In genomic region chr1:235417101-235417697, GRCh38 we compare ENCODE assay signal across 8 cellular contexts. TPM values are rescaled to one million over a fixed set of nuclear protein-coding genes. Genes with fewer than 3 reads are reported as not detected.
DNase-seq lines count a peak whose midpoint lies in the region; ATAC-seq and TF ChIP-seq lines count a peak whose summit lies in the region.

No MANE protein-coding gene starts in this region.

- H3K27me3 Mint-ChIP-seq in naive thymus-derived CD4-positive, alpha-beta T cell = no peaks in the 10 kb centered on the region

- no peak overlapping the region for H2AFZ ChIP-seq in OCI-LY1 (ENCODE audit: low read length)

- H3K9me3 Mint-ChIP-seq in naive thymus-derived CD4-positive, alpha-beta T cell = no peaks in the 10 kb centered on the region

- H3K36me3 ChIP-seq in OCI-LY1 (ENCODE audit: insufficient read depth, low read length) = peaks cover 13% of the 10 kb centered on the region; the same call in 1 of the 2 replicates
- H3K36me3 ChIP-seq in naive thymus-derived CD4-positive, alpha-beta T cell (ENCODE audit: control insufficient read depth in 2 of 3, insufficient read depth in 3 of 3, low read length in 3 of 3) = peaks cover 0 to 8% (median 0%) of the 10 kb centered on the region in 3 experiments

- H3K36me3 Mint-ChIP-seq in naive thymus-derived CD4-positive, alpha-beta T cell = peaks cover 0 to 13% (median 4%) of the 10 kb centered on the region in 5 donors

- H3K9me2 ChIP-seq in OCI-LY1 (ENCODE audit: low read depth, low read length) = no peaks in the 10 kb centered on the region

- H3K79me2 ChIP-seq in OCI-LY1 (ENCODE audit: insufficient read depth, low read length) = no peaks in the 10 kb centered on the region

- no peak overlapping the region for H3K4me3 Mint-ChIP-seq in naive thymus-derived CD4-positive, alpha-beta T cell

- no peak overlapping the region for H3K27ac Mint-ChIP-seq in naive thymus-derived CD4-positive, alpha-beta T cell

- peaks cover 11% of the 10 kb centered on the region for H3K4me1 ChIP-seq in OCI-LY1 (ENCODE audit: insufficient read depth, low read length, severe bottlenecking)
- H3K4me1 ChIP-seq in naive thymus-derived CD4-positive, alpha-beta T cell (ENCODE audit: control insufficient read depth in 2 of 2, insufficient read depth in 2 of 2, low read length in 2 of 2) = no peaks in the 10 kb centered on the region

- no peak overlapping the region for H3K9ac ChIP-seq in OCI-LY1 (ENCODE audit: low read length)

- H3F3A ChIP-seq in OCI-LY1 (ENCODE audit: insufficient read depth, low read length) = 0 out of 2 replicates have a peak, but pooled peaks cover 3% of the 10 kb centered on the region

- intact Hi-C loops in naive thymus-derived CD4-positive, alpha-beta T cell (cut with micrococcal nuclease) = loop anchor here (1.0 to 2.0 kb wide), 9 partner anchors 50 to 930 kb away; partner anchors contain the start of genes RBM34 (in 2 of the 2), ARID4B (in 1 of the 2), GGPS1 (in 1 of the 2) and TBCE (in 1 of the 2)

- ATAC-seq in naive thymus-derived CD4-positive, alpha-beta T cell = peak; percentile 83
- ATAC-seq in GM21381 (IDR thresholded peaks at IDR 0.05; ENCODE audit: unreplicated experiment) = no peak

- H3K4me2 ChIP-seq in OCI-LY1 (ENCODE audit: low read length) = no peak overlapping the region

- CTCF ChIA-PET in naive thymus-derived CD4-positive, alpha-beta T cell (lab: Charles Lee) = interaction anchor here (0.6 to 3.1 kb wide), 30 partner anchors 9 to 1034 kb away, joined by 3 to 41 read pairs (median 5); partner anchors contain the start of genes B3GALNT2 and TBCE

- no peaks in the 10 kb centered on the region for H4K20me1 ChIP-seq in OCI-LY1 (ENCODE audit: insufficient read depth, low read length)

- H3K9me3 ChIP-seq in OCI-LY1 (ENCODE audit: low read length) = no peaks in the 10 kb centered on the region
- H3K9me3 ChIP-seq in naive thymus-derived CD4-positive, alpha-beta T cell (ENCODE audit: control insufficient read depth in 2 of 3, low read length in 3 of 3) = no peaks in the 10 kb centered on the region

- H3K4me3 ChIP-seq in HFF-Myc (replicated peaks; ENCODE audit: low read depth, low read length) (no peak overlapping the region), OCI-LY1 (ENCODE audit: low read depth, low read length, poor library complexity, severe bottlenecking) (no peak overlapping the region)
- H3K4me3 ChIP-seq in naive thymus-derived CD4-positive, alpha-beta T cell (ENCODE audit: low read length) = no peak overlapping the region

- peaks cover 0 to 15% (median 5%) of the 10 kb centered on the region in 7 donors for H3K4me1 Mint-ChIP-seq in naive thymus-derived CD4-positive, alpha-beta T cell

- DNase-seq in COR-L47 (lab: John Stamatoyannopoulos, UW) = peak; percentile 15
- peak; percentile 60 for DNase-seq in HFF-Myc (ENCODE audit: extremely low read depth, low read depth)
- peak; percentile 38 for DNase-seq in activated T-cell treated with anti-CD3 and anti-CD28 coated beads for 1 hour (ENCODE audit: low read depth)
- DNase-seq in erythroblast (lab: John Stamatoyannopoulos, UW) = peak; percentile 70 to 83
- DNase-seq in naive thymus-derived CD4-positive, alpha-beta T cell = peak in 8 of 9 donors; percentile 21 to 67 (median 55)
- DNase-seq in stimulated activated naive CD4-positive, alpha-beta T cell (lab: John Stamatoyannopoulos, UW) = peak in 5 of 6 experiments; percentile 23 to 64 (median 38)

- TF ChIP-seq CTCF in HFF-Myc (IDR thresholded peaks at IDR 0.05; ENCODE audit: low read depth, low read length, missing control alignments) = peak; percentile 81
- peak; percentile 85 for TF ChIP-seq CTCF in OCI-LY1 (IDR thresholded peaks at IDR 0.05; ENCODE audit: low read length)

- no peaks in the 10 kb centered on the region for H3K27me3 ChIP-seq in OCI-LY1 (ENCODE audit: insufficient read depth, low read length)
- H3K27me3 ChIP-seq in naive thymus-derived CD4-positive, alpha-beta T cell (ENCODE audit: control insufficient read depth in 2 of 2, insufficient read depth in 2 of 2, low read length in 2 of 2) = no peaks in the 10 kb centered on the region

- no peak for TF ChIP-seq POLR2A in erythroblast (IDR thresholded peaks at IDR 0.05; ENCODE audit: low read length)

- no peak overlapping the region for H3K27ac ChIP-seq in OCI-LY1 (ENCODE audit: low read depth, low read length, poor library complexity, severe bottlenecking)
- no peak overlapping the region for H3K27ac ChIP-seq in naive thymus-derived CD4-positive, alpha-beta T cell (ENCODE audit: low read depth, low read length)

- POLR2A ChIA-PET in naive thymus-derived CD4-positive, alpha-beta T cell (lab: Charles Lee) = interaction anchor here (0.6 to 0.9 kb wide), 2 partner anchors 257 to 309 kb away, joined by 3 read pairs; no protein-coding TSS in a partner anchor

RNA-seq across cellular contexts. Expression of gene TBCE, which starts 50.0 kb away (rescaled TPM):
- total RNA-seq in naive thymus-derived CD4-positive, alpha-beta T cell = 10 to 100 TPM; 16.8 to 26.1 (median 20.6) TPM
- polyA plus RNA-seq in naive thymus-derived CD4-positive, alpha-beta T cell = 10 to 100 TPM; 12.9 to 16.1 TPM

Comparison
In these comparisons a context has a peak if more than half of its experiments do, and no peak if none do; other contexts are left out.
1. DNase-seq: peak in every context shown above with its lines; median percentile 76 in erythroblast; 60 in HFF-Myc; 55 in naive thymus-derived CD4-positive, alpha-beta T cell; 38 in activated T-cell treated with anti-CD3 and anti-CD28 coated beads for 1 hour; 38 in stimulated activated naive CD4-positive, alpha-beta T cell; 15 in COR-L47.